ENCODE assay signal across 18 cellular contexts in genomic region chr1:204224655-204225054, GRCh38. TPM values are rescaled to one million over a fixed set of nuclear protein-coding genes. Genes with fewer than 3 reads are reported as not detected.
"Had no signal": no experiment of that assay in that cellular context is flagged by ENCODE, and none has a peak within 500 bp of the region (broad histone marks: within the 10 kb centered on the region; RNA-seq: fewer than 3 reads in every experiment).

No MANE protein-coding gene starts in this region.

- DNase-seq: activated naive CD4-positive, alpha-beta T cell; activated naive CD8-positive, alpha-beta T cell treated with anti-CD3 and anti-CD28 coated beads, Interleukin-2, amount 10 ng/mL, durations not matched to agents 7 days and 5 days; dorsolateral prefrontal cortex; endodermal cell; stimulated activated CD4-positive, alpha-beta T cell treated with anti-CD3 and anti-CD28 coated beads, Interleukin-4, amount 100 ng/mL, for 4 hours; stimulated activated CD8-positive, alpha-beta memory T cell treated with anti-CD3 and anti-CD28 coated beads, Interleukin-4, amount 100 ng/mL, for 48 hours; stimulated activated naive CD4-positive, alpha-beta T cell treated with Interleukin-2 at 50 U/mL for 16 hours; transverse colon had no signal

- H3K9me3 Mint-ChIP-seq: activated naive CD8-positive, alpha-beta T cell treated with anti-CD3 and anti-CD28 coated beads, Interleukin-2, amount 10 ng/mL, durations not matched to agents 7 days and 5 days; activated T-helper 1 cell treated with anti-CD3 and anti-CD28 coated beads, Interleukin-12 subunit alpha, Interleukin-12 subunit beta, Interleukin-2, Interleukin-4 antibody, amounts not matched to agents 30 ng/mL and 10 ng/mL and 1 ng/mL, durations not matched to agents 14 hours and 24 hours and 36 hours; endodermal cell; natural killer cell treated with Interleukin-12 subunit alpha and Interleukin-12 subunit beta and Interleukin-15 and Interleukin-18, amount 100 ng/mL, for 72 hours; T-helper 1 cell treated with Interleukin-12 subunit alpha and Interleukin-12 subunit beta and Interleukin-4 antibody, amounts not matched to agents 30 μg/mL and 1 μg/mL, for 36 hours had no signal

- H3K4me3 ChIP-seq: dorsolateral prefrontal cortex, hepatocyte, transverse colon, vagina had no signal

- H3K27ac Mint-ChIP-seq: activated naive CD8-positive, alpha-beta T cell treated with anti-CD3 and anti-CD28 coated beads, Interleukin-2, amount 10 ng/mL, durations not matched to agents 7 days and 5 days; activated T-helper 1 cell treated with anti-CD3 and anti-CD28 coated beads, Interleukin-12 subunit alpha, Interleukin-12 subunit beta, Interleukin-2, Interleukin-4 antibody, amounts not matched to agents 30 ng/mL and 10 ng/mL and 1 ng/mL, durations not matched to agents 14 hours and 24 hours and 36 hours; endodermal cell; natural killer cell treated with Interleukin-12 subunit alpha and Interleukin-12 subunit beta and Interleukin-15 and Interleukin-18, amount 100 ng/mL, for 72 hours; T-helper 1 cell treated with Interleukin-12 subunit alpha and Interleukin-12 subunit beta and Interleukin-4 antibody, amounts not matched to agents 30 μg/mL and 1 μg/mL, for 36 hours had no signal

- H3K27ac ChIP-seq: transverse colon, vagina had no signal

- H3K27me3 ChIP-seq: dorsolateral prefrontal cortex, hepatocyte, transverse colon, vagina had no signal

- H3K4me1 Mint-ChIP-seq: activated naive CD8-positive, alpha-beta T cell treated with anti-CD3 and anti-CD28 coated beads, Interleukin-2, amount 10 ng/mL, durations not matched to agents 7 days and 5 days had no signal

- H3K4me1 ChIP-seq: vagina had no signal

- H3K4me3 Mint-ChIP-seq: activated naive CD8-positive, alpha-beta T cell treated with anti-CD3 and anti-CD28 coated beads, Interleukin-2, amount 10 ng/mL, durations not matched to agents 7 days and 5 days; activated T-helper 1 cell treated with anti-CD3 and anti-CD28 coated beads, Interleukin-12 subunit alpha, Interleukin-12 subunit beta, Interleukin-2, Interleukin-4 antibody, amounts not matched to agents 30 ng/mL and 10 ng/mL and 1 ng/mL, durations not matched to agents 14 hours and 24 hours and 36 hours; endodermal cell; natural killer cell treated with Interleukin-12 subunit alpha and Interleukin-12 subunit beta and Interleukin-15 and Interleukin-18, amount 100 ng/mL, for 72 hours; T-helper 1 cell treated with Interleukin-12 subunit alpha and Interleukin-12 subunit beta and Interleukin-4 antibody, amounts not matched to agents 30 μg/mL and 1 μg/mL, for 36 hours had no signal

- ATAC-seq: natural killer cell treated with Interleukin-12 subunit alpha and Interleukin-12 subunit beta and Interleukin-15 and Interleukin-18, amount 100 ng/mL, for 72 hours had no signal

- H3K9me3 ChIP-seq: transverse colon, vagina had no signal

- H3K36me3 ChIP-seq: vagina had no signal

- H3K36me3 Mint-ChIP-seq: activated naive CD8-positive, alpha-beta T cell treated with anti-CD3 and anti-CD28 coated beads, Interleukin-2, amount 10 ng/mL, durations not matched to agents 7 days and 5 days; natural killer cell treated with Interleukin-12 subunit alpha and Interleukin-12 subunit beta and Interleukin-15 and Interleukin-18, amount 100 ng/mL, for 72 hours had no signal

- H3K27me3 Mint-ChIP-seq: activated naive CD8-positive, alpha-beta T cell treated with anti-CD3 and anti-CD28 coated beads, Interleukin-2, amount 10 ng/mL, durations not matched to agents 7 days and 5 days; natural killer cell treated with Interleukin-12 subunit alpha and Interleukin-12 subunit beta and Interleukin-15 and Interleukin-18, amount 100 ng/mL, for 72 hours had no signal

RNA-seq across cellular contexts. Expression of gene GOLT1A, which starts 10.9 kb away (rescaled TPM):
- total RNA-seq: activated CD8-positive, alpha-beta memory T cell treated with anti-CD3 and anti-CD28 coated beads for 36 hours; activated naive CD8-positive, alpha-beta T cell treated with anti-CD3 and anti-CD28 coated beads, Interleukin-2, amount 10 ng/mL, durations not matched to agents 7 days and 5 days; activated T-helper 1 cell treated with anti-CD3 and anti-CD28 coated beads, Interleukin-12 subunit alpha, Interleukin-12 subunit beta, Interleukin-2, Interleukin-4 antibody, amounts not matched to agents 30 ng/mL and 10 ng/mL and 1 ng/mL, durations not matched to agents 14 hours and 24 hours and 36 hours; mesenteric fat pad; natural killer cell treated with Interleukin-12 subunit alpha and Interleukin-12 subunit beta and Interleukin-15 and Interleukin-18, amount 100 ng/mL, for 72 hours; posterior vena cava; skeletal muscle tissue; vagina had no signal

RNA-seq across cellular contexts. Expression of gene KISS1, which starts 28.4 kb away (rescaled TPM):
- total RNA-seq: activated CD8-positive, alpha-beta memory T cell treated with anti-CD3 and anti-CD28 coated beads for 36 hours; activated naive CD8-positive, alpha-beta T cell treated with anti-CD3 and anti-CD28 coated beads, Interleukin-2, amount 10 ng/mL, durations not matched to agents 7 days and 5 days; activated T-helper 1 cell treated with anti-CD3 and anti-CD28 coated beads, Interleukin-12 subunit alpha, Interleukin-12 subunit beta, Interleukin-2, Interleukin-4 antibody, amounts not matched to agents 30 ng/mL and 10 ng/mL and 1 ng/mL, durations not matched to agents 14 hours and 24 hours and 36 hours; endodermal cell; lower leg skin; mesenteric fat pad; natural killer cell treated with Interleukin-12 subunit alpha and Interleukin-12 subunit beta and Interleukin-15 and Interleukin-18, amount 100 ng/mL, for 72 hours; posterior vena cava; skeletal muscle tissue; transverse colon; vagina had no signal

RNA-seq across cellular contexts. Expression of gene REN, which starts 58.5 kb away (rescaled TPM):
- total RNA-seq: activated CD8-positive, alpha-beta memory T cell treated with anti-CD3 and anti-CD28 coated beads for 36 hours; activated naive CD8-positive, alpha-beta T cell treated with anti-CD3 and anti-CD28 coated beads, Interleukin-2, amount 10 ng/mL, durations not matched to agents 7 days and 5 days; activated T-helper 1 cell treated with anti-CD3 and anti-CD28 coated beads, Interleukin-12 subunit alpha, Interleukin-12 subunit beta, Interleukin-2, Interleukin-4 antibody, amounts not matched to agents 30 ng/mL and 10 ng/mL and 1 ng/mL, durations not matched to agents 14 hours and 24 hours and 36 hours; endodermal cell; natural killer cell treated with Interleukin-12 subunit alpha and Interleukin-12 subunit beta and Interleukin-15 and Interleukin-18, amount 100 ng/mL, for 72 hours; posterior vena cava; skeletal muscle tissue; vagina had no signal
